Comparison of ENCODE assay signal across 1 cellular context in the genomic region with DNA sequence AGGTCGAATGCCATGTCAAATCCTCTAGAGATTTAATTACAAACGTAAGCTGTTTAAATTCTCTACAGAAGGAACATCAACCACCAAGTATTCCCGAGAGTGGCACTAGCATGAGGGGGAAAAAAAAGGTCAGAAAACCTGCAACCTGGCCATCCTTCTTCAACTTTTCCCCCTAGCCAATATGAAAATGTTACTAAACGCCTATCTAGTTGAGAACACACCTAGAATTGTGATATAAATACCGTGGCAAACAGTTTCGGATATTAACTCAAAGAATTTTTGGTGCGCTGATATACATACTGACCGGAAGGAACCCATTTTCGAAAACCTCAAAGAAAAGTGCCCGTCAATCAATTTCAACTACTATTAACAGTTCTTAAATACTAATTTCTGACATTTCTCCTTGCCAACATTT.
A peak's percentile ranks its signal among the peaks of the same experiment; 100 is the strongest.
TF ChIP-seq lines count a peak whose summit lies in the region.

No MANE protein-coding gene starts in this region.

TF ChIP-seq in GM12878, 131 proteins besides CTCF, POLR2A, EP300 and RAD21 (continues in another document):
- TF ChIP-seq ATF7 (IDR thresholded peaks at IDR 0.05; ENCODE audit: low read depth) (no peak), HDAC2 (IDR thresholded peaks at IDR 0.05) (no peak), RELA (IDR thresholded peaks at IDR 0.05; ENCODE audit: borderline replicate concordance, partially characterized antibody) (no peak), IKZF1 (conservative IDR thresholded peaks at IDR 0.05) (no peak), SUPT20H (IDR thresholded peaks at IDR 0.05; ENCODE audit: borderline replicate concordance, control insufficient read depth, low read depth, low read length) (no peak), MTA3 (IDR thresholded peaks at IDR 0.05; ENCODE audit: borderline replicate concordance, low read length) (no peak), SIX5 (IDR thresholded peaks at IDR 0.05; ENCODE audit: low read depth, low read length, severe bottlenecking) (no peak), SP1 (IDR thresholded peaks at IDR 0.05; ENCODE audit: low read depth, low read length) (no peak), HCFC1 (IDR thresholded peaks at IDR 0.05; ENCODE audit: low read length) (no peak), MYC (IDR thresholded peaks at IDR 0.05; ENCODE audit: insufficient read depth, insufficient read length, insufficient replicate concordance, low read length, severe bottlenecking) (no peak), ZZZ3 (IDR thresholded peaks at IDR 0.05; ENCODE audit: control insufficient read depth, insufficient read length, low read depth) (no peak), POLR2AphosphoS2 (IDR thresholded peaks at IDR 0.05; ENCODE audit: low read depth, low read length) (0 out of 2 replicates have a peak, but pooled peaks have one; percentile 42), SREBF1 (IDR thresholded peaks at IDR 0.05; ENCODE audit: low read length) (no peak), NFIC (IDR thresholded peaks at IDR 0.05; ENCODE audit: low read depth, low read length) (no peak), NBN (IDR thresholded peaks at IDR 0.05) (no peak), MXI1 (IDR thresholded peaks at IDR 0.05; ENCODE audit: low read depth, low read length) (peak; percentile 47; the same call in 1 of the 2 replicates), FOXM1 (IDR thresholded peaks at IDR 0.05; ENCODE audit: low read depth, low read length) (no peak), HDGF (IDR thresholded peaks at IDR 0.05) (no peak), FOS (IDR thresholded peaks at IDR 0.05; ENCODE audit: borderline replicate concordance, extremely low read depth, insufficient read length) (no peak), SRF (IDR thresholded peaks at IDR 0.05; ENCODE audit: low read depth in 2 of 2, low read length in 2 of 2) (no peak), DPF2 (IDR thresholded peaks at IDR 0.05) (no peak), POU2F2 (IDR thresholded peaks at IDR 0.05; ENCODE audit: borderline replicate concordance, low read depth, low read length) (0 out of 3 replicates have a peak, but pooled peaks have one; percentile 18), TCF7 (IDR thresholded peaks at IDR 0.05; ENCODE audit: borderline replicate concordance) (no peak), POLR2AphosphoS5 (IDR thresholded peaks at IDR 0.05; ENCODE audit: low read length) (no peak; the same call in none of the 2 replicates), SMAD5 (IDR thresholded peaks at IDR 0.05; ENCODE audit: low read depth) (no peak), ASH2L (IDR thresholded peaks at IDR 0.05; ENCODE audit: borderline replicate concordance, low read depth) (no peak), BACH1 (IDR thresholded peaks at IDR 0.05; ENCODE audit: borderline replicate concordance) (no peak), CHD1 (IDR thresholded peaks at IDR 0.05; ENCODE audit: low read depth, low read length) (peak; percentile 30; the same call in 1 of the 2 replicates), ZNF217 (IDR thresholded peaks at IDR 0.05) (no peak), RAD51 (IDR thresholded peaks at IDR 0.05) (no peak), RB1 (IDR thresholded peaks at IDR 0.05; ENCODE audit: borderline replicate concordance) (no peak), PAX8 (IDR thresholded peaks at IDR 0.05) (no peak), EGR1 (IDR thresholded peaks at IDR 0.05; ENCODE audit: borderline replicate concordance in 1 of 2, low read depth in 2 of 2, low read length in 2 of 2) (no peak), YY1 (IDR thresholded peaks at IDR 0.05; ENCODE audit: low read depth, low read length) (no peak), YBX1 (IDR thresholded peaks at IDR 0.05) (no peak), CHD2 (IDR thresholded peaks at IDR 0.05; ENCODE audit: borderline replicate concordance, low read depth, low read length) (no peak), SREBF2 (IDR thresholded peaks at IDR 0.05; ENCODE audit: low read length) (no peak), RBBP5 (conservative IDR thresholded peaks at IDR 0.05) (no peak), BCL11A (IDR thresholded peaks at IDR 0.05; ENCODE audit: low read depth, low read length) (no peak), SMAD1 (IDR thresholded peaks at IDR 0.05; ENCODE audit: low read depth, partially characterized antibody) (no peak), TCF12 (IDR thresholded peaks at IDR 0.05; ENCODE audit: low read depth, low read length) (no peak), BRCA1 (IDR thresholded peaks at IDR 0.05; ENCODE audit: low read depth, low read length) (no peak), ZBED1 (IDR thresholded peaks at IDR 0.05; ENCODE audit: borderline replicate concordance) (no peak), IKZF2 (IDR thresholded peaks at IDR 0.05) (no peak), ETV6 (conservative IDR thresholded peaks at IDR 0.05 in 1 of 2, IDR thresholded peaks at IDR 0.05 in 1 of 2; ENCODE audit: borderline replicate concordance in 1 of 2, low read depth in 1 of 2) (no peak), SMC3 (IDR thresholded peaks at IDR 0.05; ENCODE audit: borderline replicate concordance, low read length) (no peak), TARDBP (IDR thresholded peaks at IDR 0.05; ENCODE audit: borderline replicate concordance) (no peak)
- TF ChIP-seq, protein P1, sequence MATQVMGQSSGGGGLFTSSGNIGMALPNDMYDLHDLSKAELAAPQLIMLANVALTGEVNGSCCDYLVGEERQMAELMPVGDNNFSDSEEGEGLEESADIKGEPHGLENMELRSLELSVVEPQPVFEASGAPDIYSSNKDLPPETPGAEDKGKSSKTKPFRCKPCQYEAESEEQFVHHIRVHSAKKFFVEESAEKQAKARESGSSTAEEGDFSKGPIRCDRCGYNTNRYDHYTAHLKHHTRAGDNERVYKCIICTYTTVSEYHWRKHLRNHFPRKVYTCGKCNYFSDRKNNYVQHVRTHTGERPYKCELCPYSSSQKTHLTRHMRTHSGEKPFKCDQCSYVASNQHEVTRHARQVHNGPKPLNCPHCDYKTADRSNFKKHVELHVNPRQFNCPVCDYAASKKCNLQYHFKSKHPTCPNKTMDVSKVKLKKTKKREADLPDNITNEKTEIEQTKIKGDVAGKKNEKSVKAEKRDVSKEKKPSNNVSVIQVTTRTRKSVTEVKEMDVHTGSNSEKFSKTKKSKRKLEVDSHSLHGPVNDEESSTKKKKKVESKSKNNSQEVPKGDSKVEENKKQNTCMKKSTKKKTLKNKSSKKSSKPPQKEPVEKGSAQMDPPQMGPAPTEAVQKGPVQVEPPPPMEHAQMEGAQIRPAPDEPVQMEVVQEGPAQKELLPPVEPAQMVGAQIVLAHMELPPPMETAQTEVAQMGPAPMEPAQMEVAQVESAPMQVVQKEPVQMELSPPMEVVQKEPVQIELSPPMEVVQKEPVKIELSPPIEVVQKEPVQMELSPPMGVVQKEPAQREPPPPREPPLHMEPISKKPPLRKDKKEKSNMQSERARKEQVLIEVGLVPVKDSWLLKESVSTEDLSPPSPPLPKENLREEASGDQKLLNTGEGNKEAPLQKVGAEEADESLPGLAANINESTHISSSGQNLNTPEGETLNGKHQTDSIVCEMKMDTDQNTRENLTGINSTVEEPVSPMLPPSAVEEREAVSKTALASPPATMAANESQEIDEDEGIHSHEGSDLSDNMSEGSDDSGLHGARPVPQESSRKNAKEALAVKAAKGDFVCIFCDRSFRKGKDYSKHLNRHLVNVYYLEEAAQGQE (IDR thresholded peaks at IDR 0.05; ENCODE audit: low read depth, low read length) = no peak
- TF ChIP-seq, protein P2, sequence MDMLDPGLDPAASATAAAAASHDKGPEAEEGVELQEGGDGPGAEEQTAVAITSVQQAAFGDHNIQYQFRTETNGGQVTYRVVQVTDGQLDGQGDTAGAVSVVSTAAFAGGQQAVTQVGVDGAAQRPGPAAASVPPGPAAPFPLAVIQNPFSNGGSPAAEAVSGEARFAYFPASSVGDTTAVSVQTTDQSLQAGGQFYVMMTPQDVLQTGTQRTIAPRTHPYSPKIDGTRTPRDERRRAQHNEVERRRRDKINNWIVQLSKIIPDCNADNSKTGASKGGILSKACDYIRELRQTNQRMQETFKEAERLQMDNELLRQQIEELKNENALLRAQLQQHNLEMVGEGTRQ (IDR thresholded peaks at IDR 0.05; ENCODE audit: borderline replicate concordance, low read depth, low read length) = no peak
- TF ChIP-seq, protein P3, sequence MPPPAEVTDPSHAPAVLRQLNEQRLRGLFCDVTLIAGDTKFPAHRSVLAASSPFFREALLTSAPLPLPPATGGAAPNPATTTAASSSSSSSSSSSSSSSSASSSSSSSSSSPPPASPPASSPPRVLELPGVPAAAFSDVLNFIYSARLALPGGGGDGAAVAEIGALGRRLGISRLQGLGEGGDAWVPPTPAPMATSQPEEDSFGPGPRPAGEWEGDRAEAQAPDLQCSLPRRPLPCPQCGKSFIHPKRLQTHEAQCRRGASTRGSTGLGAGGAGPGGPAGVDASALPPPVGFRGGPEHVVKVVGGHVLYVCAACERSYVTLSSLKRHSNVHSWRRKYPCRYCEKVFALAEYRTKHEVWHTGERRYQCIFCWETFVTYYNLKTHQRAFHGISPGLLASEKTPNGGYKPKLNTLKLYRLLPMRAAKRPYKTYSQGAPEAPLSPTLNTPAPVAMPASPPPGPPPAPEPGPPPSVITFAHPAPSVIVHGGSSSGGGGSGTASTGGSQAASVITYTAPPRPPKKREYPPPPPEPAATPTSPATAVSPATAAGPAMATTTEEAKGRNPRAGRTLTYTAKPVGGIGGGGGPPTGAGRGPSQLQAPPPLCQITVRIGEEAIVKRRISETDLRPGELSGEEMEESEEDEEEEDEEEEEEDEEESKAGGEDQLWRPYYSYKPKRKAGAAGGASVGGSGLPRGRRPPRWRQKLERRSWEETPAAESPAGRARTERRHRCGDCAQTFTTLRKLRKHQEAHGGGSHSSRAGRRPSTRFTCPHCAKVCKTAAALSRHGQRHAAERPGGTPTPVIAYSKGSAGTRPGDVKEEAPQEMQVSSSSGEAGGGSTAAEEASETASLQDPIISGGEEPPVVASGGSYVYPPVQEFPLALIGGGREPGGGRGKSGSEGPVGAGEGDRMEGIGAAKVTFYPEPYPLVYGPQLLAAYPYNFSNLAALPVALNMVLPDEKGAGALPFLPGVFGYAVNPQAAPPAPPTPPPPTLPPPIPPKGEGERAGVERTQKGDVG (CRISPR knock-in tag; IDR thresholded peaks at IDR 0.05) = no peak
- TF ChIP-seq, protein P4, sequence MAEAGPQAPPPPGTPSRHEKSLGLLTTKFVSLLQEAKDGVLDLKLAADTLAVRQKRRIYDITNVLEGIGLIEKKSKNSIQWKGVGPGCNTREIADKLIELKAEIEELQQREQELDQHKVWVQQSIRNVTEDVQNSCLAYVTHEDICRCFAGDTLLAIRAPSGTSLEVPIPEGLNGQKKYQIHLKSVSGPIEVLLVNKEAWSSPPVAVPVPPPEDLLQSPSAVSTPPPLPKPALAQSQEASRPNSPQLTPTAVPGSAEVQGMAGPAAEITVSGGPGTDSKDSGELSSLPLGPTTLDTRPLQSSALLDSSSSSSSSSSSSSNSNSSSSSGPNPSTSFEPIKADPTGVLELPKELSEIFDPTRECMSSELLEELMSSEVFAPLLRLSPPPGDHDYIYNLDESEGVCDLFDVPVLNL (IDR thresholded peaks at IDR 0.05; ENCODE audit: low read depth, low read length) = no peak
- TF ChIP-seq, protein P5, sequence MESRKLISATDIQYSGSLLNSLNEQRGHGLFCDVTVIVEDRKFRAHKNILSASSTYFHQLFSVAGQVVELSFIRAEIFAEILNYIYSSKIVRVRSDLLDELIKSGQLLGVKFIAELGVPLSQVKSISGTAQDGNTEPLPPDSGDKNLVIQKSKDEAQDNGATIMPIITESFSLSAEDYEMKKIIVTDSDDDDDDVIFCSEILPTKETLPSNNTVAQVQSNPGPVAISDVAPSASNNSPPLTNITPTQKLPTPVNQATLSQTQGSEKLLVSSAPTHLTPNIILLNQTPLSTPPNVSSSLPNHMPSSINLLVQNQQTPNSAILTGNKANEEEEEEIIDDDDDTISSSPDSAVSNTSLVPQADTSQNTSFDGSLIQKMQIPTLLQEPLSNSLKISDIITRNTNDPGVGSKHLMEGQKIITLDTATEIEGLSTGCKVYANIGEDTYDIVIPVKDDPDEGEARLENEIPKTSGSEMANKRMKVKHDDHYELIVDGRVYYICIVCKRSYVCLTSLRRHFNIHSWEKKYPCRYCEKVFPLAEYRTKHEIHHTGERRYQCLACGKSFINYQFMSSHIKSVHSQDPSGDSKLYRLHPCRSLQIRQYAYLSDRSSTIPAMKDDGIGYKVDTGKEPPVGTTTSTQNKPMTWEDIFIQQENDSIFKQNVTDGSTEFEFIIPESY (IDR thresholded peaks at IDR 0.05) = no peak
- TF ChIP-seq, protein P6, sequence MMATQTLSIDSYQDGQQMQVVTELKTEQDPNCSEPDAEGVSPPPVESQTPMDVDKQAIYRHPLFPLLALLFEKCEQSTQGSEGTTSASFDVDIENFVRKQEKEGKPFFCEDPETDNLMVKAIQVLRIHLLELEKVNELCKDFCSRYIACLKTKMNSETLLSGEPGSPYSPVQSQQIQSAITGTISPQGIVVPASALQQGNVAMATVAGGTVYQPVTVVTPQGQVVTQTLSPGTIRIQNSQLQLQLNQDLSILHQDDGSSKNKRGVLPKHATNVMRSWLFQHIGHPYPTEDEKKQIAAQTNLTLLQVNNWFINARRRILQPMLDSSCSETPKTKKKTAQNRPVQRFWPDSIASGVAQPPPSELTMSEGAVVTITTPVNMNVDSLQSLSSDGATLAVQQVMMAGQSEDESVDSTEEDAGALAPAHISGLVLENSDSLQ (IDR thresholded peaks at IDR 0.05) = peak; percentile 97
- TF ChIP-seq, protein P7, sequence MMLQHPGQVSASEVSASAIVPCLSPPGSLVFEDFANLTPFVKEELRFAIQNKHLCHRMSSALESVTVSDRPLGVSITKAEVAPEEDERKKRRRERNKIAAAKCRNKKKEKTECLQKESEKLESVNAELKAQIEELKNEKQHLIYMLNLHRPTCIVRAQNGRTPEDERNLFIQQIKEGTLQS (IDR thresholded peaks at IDR 0.05; ENCODE audit: borderline replicate concordance, extremely low read depth, low read depth, low read length) = no peak
- TF ChIP-seq, protein P8, sequence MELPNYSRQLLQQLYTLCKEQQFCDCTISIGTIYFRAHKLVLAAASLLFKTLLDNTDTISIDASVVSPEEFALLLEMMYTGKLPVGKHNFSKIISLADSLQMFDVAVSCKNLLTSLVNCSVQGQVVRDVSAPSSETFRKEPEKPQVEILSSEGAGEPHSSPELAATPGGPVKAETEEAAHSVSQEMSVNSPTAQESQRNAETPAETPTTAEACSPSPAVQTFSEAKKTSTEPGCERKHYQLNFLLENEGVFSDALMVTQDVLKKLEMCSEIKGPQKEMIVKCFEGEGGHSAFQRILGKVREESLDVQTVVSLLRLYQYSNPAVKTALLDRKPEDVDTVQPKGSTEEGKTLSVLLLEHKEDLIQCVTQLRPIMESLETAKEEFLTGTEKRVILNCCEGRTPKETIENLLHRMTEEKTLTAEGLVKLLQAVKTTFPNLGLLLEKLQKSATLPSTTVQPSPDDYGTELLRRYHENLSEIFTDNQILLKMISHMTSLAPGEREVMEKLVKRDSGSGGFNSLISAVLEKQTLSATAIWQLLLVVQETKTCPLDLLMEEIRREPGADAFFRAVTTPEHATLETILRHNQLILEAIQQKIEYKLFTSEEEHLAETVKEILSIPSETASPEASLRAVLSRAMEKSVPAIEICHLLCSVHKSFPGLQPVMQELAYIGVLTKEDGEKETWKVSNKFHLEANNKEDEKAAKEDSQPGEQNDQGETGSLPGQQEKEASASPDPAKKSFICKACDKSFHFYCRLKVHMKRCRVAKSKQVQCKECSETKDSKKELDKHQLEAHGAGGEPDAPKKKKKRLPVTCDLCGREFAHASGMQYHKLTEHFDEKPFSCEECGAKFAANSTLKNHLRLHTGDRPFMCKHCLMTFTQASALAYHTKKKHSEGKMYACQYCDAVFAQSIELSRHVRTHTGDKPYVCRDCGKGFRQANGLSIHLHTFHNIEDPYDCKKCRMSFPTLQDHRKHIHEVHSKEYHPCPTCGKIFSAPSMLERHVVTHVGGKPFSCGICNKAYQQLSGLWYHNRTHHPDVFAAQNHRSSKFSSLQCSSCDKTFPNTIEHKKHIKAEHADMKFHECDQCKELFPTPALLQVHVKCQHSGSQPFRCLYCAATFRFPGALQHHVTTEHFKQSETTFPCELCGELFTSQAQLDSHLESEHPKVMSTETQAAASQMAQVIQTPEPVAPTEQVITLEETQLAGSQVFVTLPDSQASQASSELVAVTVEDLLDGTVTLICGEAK (IDR thresholded peaks at IDR 0.05; ENCODE audit: borderline replicate concordance) = no peak
